In genomic region chrX:87392369-87392768, GRCh38 we compare ENCODE assay signal across 14 cellular contexts.
DNase-seq lines count a peak whose midpoint lies in the region; ATAC-seq and TF ChIP-seq lines count a peak whose summit lies in the region.
"Had no signal": no experiment of that assay in that cellular context is flagged by ENCODE, and none has a peak within 500 bp of the region (broad histone marks: within the 10 kb centered on the region; RNA-seq: fewer than 3 reads in every experiment).

No MANE protein-coding gene starts in this region.

- ATAC-seq in GM21381 (IDR thresholded peaks at IDR 0.05; ENCODE audit: unreplicated experiment): no peak
- ATAC-seq in WTC11: no peak
- ATAC-seq: SK-N-SH treated with all-trans-retinoic acid at 6 μM for 48 hours had no signal

- CTCF ChIA-PET in WTC11 (lab: Charles Lee): no interaction called here

- H3K4me1 Mint-ChIP-seq in mesothelial cell of epicardium: peaks cover 40% of the 10 kb centered on the region
- H3K4me1 Mint-ChIP-seq in WTC11: no peaks in the 10 kb centered on the region; the same call in 1 of the 2 replicates

- H3K27me3 Mint-ChIP-seq in mesothelial cell of epicardium (ENCODE audit: low read depth) (no peaks in the 10 kb centered on the region), WTC11 (ENCODE audit: low read depth) (no peaks in the 10 kb centered on the region)

- POLR2A ChIA-PET in WTC11 (lab: Charles Lee): no interaction called here

- no peaks in the 10 kb centered on the region for H3K36me3 Mint-ChIP-seq in mesothelial cell of epicardium
- H3K36me3 Mint-ChIP-seq in WTC11: no peaks in the 10 kb centered on the region

- H3K9me3 Mint-ChIP-seq in mesothelial cell of epicardium (no peaks in the 10 kb centered on the region), WTC11 (no peaks in the 10 kb centered on the region)

- H3K4me3 Mint-ChIP-seq in mesothelial cell of epicardium (no peak overlapping the region), WTC11 (no peak overlapping the region)

- DNase-seq in SIG-M5 treated with dmso at 0.1 percent for 504 hours (lab: John Stamatoyannopoulos, UW; ENCODE audit: unreplicated experiment) (peak; percentile 0), SIG-M5 (lab: John Stamatoyannopoulos, UW) (no peak), dermis blood vessel endothelial cell (peak; percentile 44), mesothelial cell of epicardium (ENCODE audit: low spot score in 2 of 2, unreplicated experiment in 2 of 2) (no peak), AML-193 (lab: John Stamatoyannopoulos, UW) (no peak), A172 (ENCODE audit: low spot score) (no peak), WTC11 (ENCODE audit: low spot score) (no peak)
- DNase-seq: IMR-90, Kasumi-1, NCI-H1105 treated with DMSO at 0.1 percent for 48 hours, NCI-H187, NCI-H510A had no signal

- TF ChIP-seq CTCF in mesothelial cell of epicardium (IDR thresholded peaks at IDR 0.05; ENCODE audit: unreplicated experiment) (no peak), WTC11 (IDR thresholded peaks at IDR 0.05) (no peak)

- peak overlapping the region; percentile 10 for H3K27ac Mint-ChIP-seq in mesothelial cell of epicardium
- no peak overlapping the region for H3K27ac Mint-ChIP-seq in WTC11

TF ChIP-seq in WTC11, 78 proteins besides CTCF, POLR2A, EP300 and RAD21 (continues in another document):
- TF ChIP-seq ELF4 (CRISPR knock-in tag; IDR thresholded peaks at IDR 0.05; ENCODE audit: low read depth) (no peak), ATF6 (CRISPR knock-in tag; IDR thresholded peaks at IDR 0.05) (no peak), E2F4 (CRISPR knock-in tag; IDR thresholded peaks at IDR 0.05; ENCODE audit: borderline replicate concordance, low read depth) (no peak), USF1 (CRISPR knock-in tag; IDR thresholded peaks at IDR 0.05) (no peak), SMAD3 (CRISPR knock-in tag; IDR thresholded peaks at IDR 0.05; ENCODE audit: borderline replicate concordance) (no peak), AR (CRISPR knock-in tag; IDR thresholded peaks at IDR 0.05) (no peak), TCF7 (CRISPR knock-in tag; IDR thresholded peaks at IDR 0.05; ENCODE audit: low read depth) (no peak), ESRRA (CRISPR knock-in tag; IDR thresholded peaks at IDR 0.05; ENCODE audit: borderline replicate concordance) (no peak), CREM (CRISPR knock-in tag; IDR thresholded peaks at IDR 0.05) (no peak), RELA (CRISPR knock-in tag; IDR thresholded peaks at IDR 0.05; ENCODE audit: borderline replicate concordance) (no peak), HMGXB4 (CRISPR knock-in tag; IDR thresholded peaks at IDR 0.05) (no peak), NFATC4 (CRISPR knock-in tag; IDR thresholded peaks at IDR 0.05) (no peak), IRF2 (CRISPR knock-in tag; IDR thresholded peaks at IDR 0.05; ENCODE audit: borderline replicate concordance, low read depth) (no peak), ZNF425 (CRISPR knock-in tag; conservative IDR thresholded peaks at IDR 0.05) (no peak), GTF2I (CRISPR knock-in tag; conservative IDR thresholded peaks at IDR 0.05) (no peak)

Comparison
In these comparisons a context has a peak if more than half of its experiments do, and no peak if none do; other contexts are left out.
1. DNase-seq: peak in SIG-M5 treated with dmso at 0.1 percent for 504 hours (single experiment) and dermis blood vessel endothelial cell (single experiment); none in SIG-M5 (single experiment), mesothelial cell of epicardium (0 of 2), AML-193 (0 of 2), A172 (single experiment) and WTC11 (single experiment).